Comparison of ENCODE assay signal across 1 cellular context in the genomic region with DNA sequence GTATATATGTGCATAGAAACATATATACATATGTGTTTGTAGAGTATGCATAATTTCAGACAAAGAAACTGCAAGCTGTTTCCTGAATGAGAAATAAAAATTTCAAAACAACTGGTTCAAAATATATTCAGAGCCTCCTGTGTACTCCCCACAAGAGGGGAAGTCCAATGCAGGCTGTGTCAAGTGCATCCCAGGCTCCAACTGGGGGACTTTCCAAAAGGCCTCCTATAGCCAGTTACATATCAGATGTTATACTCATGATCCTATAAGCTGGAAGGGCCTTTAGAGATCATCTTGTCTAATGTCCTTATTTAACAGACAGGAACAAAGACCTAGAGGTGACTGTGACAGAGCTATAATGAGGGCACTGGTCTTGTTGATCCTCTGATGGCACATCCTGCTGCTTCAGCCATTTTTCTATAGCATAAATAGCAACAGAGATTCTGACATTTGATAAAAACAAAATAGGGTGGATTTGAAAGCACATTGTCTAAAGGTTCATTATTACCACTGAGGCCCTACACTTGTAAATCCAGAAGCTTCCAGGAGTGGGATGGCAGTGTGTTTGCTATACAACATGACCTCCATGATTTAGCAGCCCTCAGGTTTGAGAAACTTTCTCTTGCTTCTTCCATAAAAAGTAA.
TF ChIP-seq lines count a peak whose summit lies in the region.

No MANE protein-coding gene starts in this region.

TF ChIP-seq in GM12878, 131 proteins besides CTCF, POLR2A, EP300 and RAD21 (continued from another document and continues in another):
- peak; percentile 89 for TF ChIP-seq ZNF687 (IDR thresholded peaks at IDR 0.05)
- TF ChIP-seq POU2F2 (IDR thresholded peaks at IDR 0.05; ENCODE audit: borderline replicate concordance, low read depth, low read length): 0 out of 3 replicates have a peak, but pooled peaks have one; percentile 14
- peak; percentile 64; the same call in 1 of the 2 replicates for TF ChIP-seq NFIC (IDR thresholded peaks at IDR 0.05; ENCODE audit: low read depth, low read length)
- no peak for TF ChIP-seq MAX (IDR thresholded peaks at IDR 0.05; ENCODE audit: low read depth, low read length)
- no peak for TF ChIP-seq HDAC6 (IDR thresholded peaks at IDR 0.05; ENCODE audit: unreplicated experiment)
- TF ChIP-seq SUZ12 (IDR thresholded peaks at IDR 0.05; ENCODE audit: unreplicated experiment): no peak
- peak; percentile 54; the same call in 1 of the 2 replicates for TF ChIP-seq SPI1 (IDR thresholded peaks at IDR 0.05; ENCODE audit: borderline replicate concordance, insufficient read depth, low read depth, low read length)
- TF ChIP-seq MXI1 (IDR thresholded peaks at IDR 0.05; ENCODE audit: low read depth, low read length): no peak
- TF ChIP-seq STAT3 (IDR thresholded peaks at IDR 0.05; ENCODE audit: low read depth, low read length): no peak
- TF ChIP-seq POLR2AphosphoS5 (IDR thresholded peaks at IDR 0.05; ENCODE audit: low read length): peak; percentile 67; the same call in 1 of the 2 replicates
- no peak for TF ChIP-seq NRF1 (conservative IDR thresholded peaks at IDR 0.05; ENCODE audit: low read depth, low read length)
- TF ChIP-seq CBX5 (IDR thresholded peaks at IDR 0.05; ENCODE audit: low read depth): no peak
- no peak for TF ChIP-seq CHD1 (IDR thresholded peaks at IDR 0.05; ENCODE audit: low read depth, low read length)
- no peak for TF ChIP-seq PAX8 (IDR thresholded peaks at IDR 0.05)
- TF ChIP-seq SP1 (IDR thresholded peaks at IDR 0.05; ENCODE audit: low read depth, low read length): no peak
- TF ChIP-seq RELB (IDR thresholded peaks at IDR 0.05; ENCODE audit: low read depth): peak; percentile 85
- no peak for TF ChIP-seq NR2F1 (conservative IDR thresholded peaks at IDR 0.05)
- TF ChIP-seq ZNF207 (IDR thresholded peaks at IDR 0.05; ENCODE audit: borderline replicate concordance): peak; percentile 20; the same call in 1 of the 2 replicates
- TF ChIP-seq, protein P1, sequence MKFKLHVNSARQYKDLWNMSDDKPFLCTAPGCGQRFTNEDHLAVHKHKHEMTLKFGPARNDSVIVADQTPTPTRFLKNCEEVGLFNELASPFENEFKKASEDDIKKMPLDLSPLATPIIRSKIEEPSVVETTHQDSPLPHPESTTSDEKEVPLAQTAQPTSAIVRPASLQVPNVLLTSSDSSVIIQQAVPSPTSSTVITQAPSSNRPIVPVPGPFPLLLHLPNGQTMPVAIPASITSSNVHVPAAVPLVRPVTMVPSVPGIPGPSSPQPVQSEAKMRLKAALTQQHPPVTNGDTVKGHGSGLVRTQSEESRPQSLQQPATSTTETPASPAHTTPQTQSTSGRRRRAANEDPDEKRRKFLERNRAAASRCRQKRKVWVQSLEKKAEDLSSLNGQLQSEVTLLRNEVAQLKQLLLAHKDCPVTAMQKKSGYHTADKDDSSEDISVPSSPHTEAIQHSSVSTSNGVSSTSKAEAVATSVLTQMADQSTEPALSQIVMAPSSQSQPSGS (IDR thresholded peaks at IDR 0.05; ENCODE audit: low read length): peak; percentile 53; the same call in 1 of the 2 replicates
- TF ChIP-seq, protein P2, sequence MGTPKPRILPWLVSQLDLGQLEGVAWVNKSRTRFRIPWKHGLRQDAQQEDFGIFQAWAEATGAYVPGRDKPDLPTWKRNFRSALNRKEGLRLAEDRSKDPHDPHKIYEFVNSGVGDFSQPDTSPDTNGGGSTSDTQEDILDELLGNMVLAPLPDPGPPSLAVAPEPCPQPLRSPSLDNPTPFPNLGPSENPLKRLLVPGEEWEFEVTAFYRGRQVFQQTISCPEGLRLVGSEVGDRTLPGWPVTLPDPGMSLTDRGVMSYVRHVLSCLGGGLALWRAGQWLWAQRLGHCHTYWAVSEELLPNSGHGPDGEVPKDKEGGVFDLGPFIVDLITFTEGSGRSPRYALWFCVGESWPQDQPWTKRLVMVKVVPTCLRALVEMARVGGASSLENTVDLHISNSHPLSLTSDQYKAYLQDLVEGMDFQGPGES (IDR thresholded peaks at IDR 0.05): no peak
- no peak for TF ChIP-seq SKIL (IDR thresholded peaks at IDR 0.05; ENCODE audit: low read depth, poor library complexity, severe bottlenecking)
- TF ChIP-seq CREM (IDR thresholded peaks at IDR 0.05; ENCODE audit: low read depth): peak; percentile 16; the same call in 1 of the 2 replicates
- TF ChIP-seq, protein P3, sequence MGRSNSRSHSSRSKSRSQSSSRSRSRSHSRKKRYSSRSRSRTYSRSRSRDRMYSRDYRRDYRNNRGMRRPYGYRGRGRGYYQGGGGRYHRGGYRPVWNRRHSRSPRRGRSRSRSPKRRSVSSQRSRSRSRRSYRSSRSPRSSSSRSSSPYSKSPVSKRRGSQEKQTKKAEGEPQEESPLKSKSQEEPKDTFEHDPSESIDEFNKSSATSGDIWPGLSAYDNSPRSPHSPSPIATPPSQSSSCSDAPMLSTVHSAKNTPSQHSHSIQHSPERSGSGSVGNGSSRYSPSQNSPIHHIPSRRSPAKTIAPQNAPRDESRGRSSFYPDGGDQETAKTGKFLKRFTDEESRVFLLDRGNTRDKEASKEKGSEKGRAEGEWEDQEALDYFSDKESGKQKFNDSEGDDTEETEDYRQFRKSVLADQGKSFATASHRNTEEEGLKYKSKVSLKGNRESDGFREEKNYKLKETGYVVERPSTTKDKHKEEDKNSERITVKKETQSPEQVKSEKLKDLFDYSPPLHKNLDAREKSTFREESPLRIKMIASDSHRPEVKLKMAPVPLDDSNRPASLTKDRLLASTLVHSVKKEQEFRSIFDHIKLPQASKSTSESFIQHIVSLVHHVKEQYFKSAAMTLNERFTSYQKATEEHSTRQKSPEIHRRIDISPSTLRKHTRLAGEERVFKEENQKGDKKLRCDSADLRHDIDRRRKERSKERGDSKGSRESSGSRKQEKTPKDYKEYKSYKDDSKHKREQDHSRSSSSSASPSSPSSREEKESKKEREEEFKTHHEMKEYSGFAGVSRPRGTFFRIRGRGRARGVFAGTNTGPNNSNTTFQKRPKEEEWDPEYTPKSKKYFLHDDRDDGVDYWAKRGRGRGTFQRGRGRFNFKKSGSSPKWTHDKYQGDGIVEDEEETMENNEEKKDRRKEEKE (IDR thresholded peaks at IDR 0.05): no peak
- no peak for TF ChIP-seq ATF7 (IDR thresholded peaks at IDR 0.05; ENCODE audit: low read depth)
- TF ChIP-seq EED (IDR thresholded peaks at IDR 0.05; ENCODE audit: low read depth): peak; percentile 75
- no peak for TF ChIP-seq POLR2AphosphoS2 (IDR thresholded peaks at IDR 0.05; ENCODE audit: low read depth, low read length)
- TF ChIP-seq BACH1 (IDR thresholded peaks at IDR 0.05; ENCODE audit: borderline replicate concordance): no peak
- no peak for TF ChIP-seq RELA (IDR thresholded peaks at IDR 0.05; ENCODE audit: borderline replicate concordance, partially characterized antibody)
- TF ChIP-seq KLF5 (IDR thresholded peaks at IDR 0.05; ENCODE audit: partially characterized antibody): no peak
- no peak for TF ChIP-seq BCL11A (IDR thresholded peaks at IDR 0.05; ENCODE audit: low read depth, low read length)
- no peak for TF ChIP-seq BMI1 (IDR thresholded peaks at IDR 0.05; ENCODE audit: borderline replicate concordance)
- TF ChIP-seq, protein P4, sequence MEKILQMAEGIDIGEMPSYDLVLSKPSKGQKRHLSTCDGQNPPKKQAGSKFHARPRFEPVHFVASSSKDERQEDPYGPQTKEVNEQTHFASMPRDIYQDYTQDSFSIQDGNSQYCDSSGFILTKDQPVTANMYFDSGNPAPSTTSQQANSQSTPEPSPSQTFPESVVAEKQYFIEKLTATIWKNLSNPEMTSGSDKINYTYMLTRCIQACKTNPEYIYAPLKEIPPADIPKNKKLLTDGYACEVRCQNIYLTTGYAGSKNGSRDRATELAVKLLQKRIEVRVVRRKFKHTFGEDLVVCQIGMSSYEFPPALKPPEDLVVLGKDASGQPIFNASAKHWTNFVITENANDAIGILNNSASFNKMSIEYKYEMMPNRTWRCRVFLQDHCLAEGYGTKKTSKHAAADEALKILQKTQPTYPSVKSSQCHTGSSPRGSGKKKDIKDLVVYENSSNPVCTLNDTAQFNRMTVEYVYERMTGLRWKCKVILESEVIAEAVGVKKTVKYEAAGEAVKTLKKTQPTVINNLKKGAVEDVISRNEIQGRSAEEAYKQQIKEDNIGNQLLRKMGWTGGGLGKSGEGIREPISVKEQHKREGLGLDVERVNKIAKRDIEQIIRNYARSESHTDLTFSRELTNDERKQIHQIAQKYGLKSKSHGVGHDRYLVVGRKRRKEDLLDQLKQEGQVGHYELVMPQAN (conservative IDR thresholded peaks at IDR 0.05): no peak
- no peak for TF ChIP-seq SIN3A (IDR thresholded peaks at IDR 0.05; ENCODE audit: low read depth, low read length)
- TF ChIP-seq MLLT1 (IDR thresholded peaks at IDR 0.05): no peak
- TF ChIP-seq ETV6 (conservative IDR thresholded peaks at IDR 0.05 in 1 of 2, IDR thresholded peaks at IDR 0.05 in 1 of 2; ENCODE audit: borderline replicate concordance in 1 of 2, low read depth in 1 of 2): no peak
- TF ChIP-seq SMARCA5 (IDR thresholded peaks at IDR 0.05): 0 out of 2 replicates have a peak, but pooled peaks have one; percentile 60
- no peak; the same call in 1 of the 2 replicates for TF ChIP-seq NBN (IDR thresholded peaks at IDR 0.05)
- TF ChIP-seq NR2C1 (IDR thresholded peaks at IDR 0.05): no peak
- TF ChIP-seq, protein P5, sequence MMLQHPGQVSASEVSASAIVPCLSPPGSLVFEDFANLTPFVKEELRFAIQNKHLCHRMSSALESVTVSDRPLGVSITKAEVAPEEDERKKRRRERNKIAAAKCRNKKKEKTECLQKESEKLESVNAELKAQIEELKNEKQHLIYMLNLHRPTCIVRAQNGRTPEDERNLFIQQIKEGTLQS (IDR thresholded peaks at IDR 0.05; ENCODE audit: borderline replicate concordance, extremely low read depth, low read depth, low read length): no peak
- no peak for TF ChIP-seq ZNF622 (IDR thresholded peaks at IDR 0.05)
- TF ChIP-seq MEF2A (IDR thresholded peaks at IDR 0.05; ENCODE audit: insufficient read depth, low read depth, low read length): 0 out of 2 replicates have a peak, but pooled peaks have one; percentile 18
